In the genomic region with DNA sequence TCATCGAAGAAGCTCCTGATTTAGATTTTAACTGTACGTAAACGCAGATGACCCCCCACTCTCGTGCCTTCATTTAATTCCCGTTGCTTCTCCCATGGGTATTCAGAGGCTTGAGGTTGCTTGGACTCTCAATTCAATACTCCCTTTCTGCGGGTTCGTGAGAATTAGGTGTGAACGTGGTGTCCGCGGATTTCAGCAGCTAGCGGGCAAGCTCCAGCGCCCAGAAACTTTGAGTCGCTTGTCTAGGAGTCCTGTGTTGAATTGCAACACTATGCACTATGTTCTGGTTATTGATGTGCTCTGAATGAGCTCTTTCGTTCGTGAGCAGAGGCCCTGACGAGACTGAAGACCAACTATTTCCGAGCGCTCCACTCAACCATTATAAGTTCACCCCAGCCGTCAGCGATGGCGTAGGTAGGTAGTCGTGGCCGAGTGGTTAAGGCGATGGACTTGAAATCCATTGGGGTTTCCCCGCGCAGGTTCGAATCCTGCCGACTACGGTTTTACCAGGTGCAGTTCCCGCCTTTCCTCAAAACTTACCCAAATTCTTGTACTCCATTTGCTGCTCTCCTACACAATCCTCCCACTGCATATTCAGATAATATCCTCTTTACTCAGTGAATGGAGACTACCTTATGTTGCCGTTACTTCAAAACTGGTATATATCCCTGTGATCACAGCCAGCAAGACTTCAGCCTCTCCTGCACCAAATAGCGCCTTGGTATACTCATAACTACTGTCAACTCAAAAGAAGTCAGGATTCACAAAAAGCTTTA, we compare ENCODE assay signal across 8 cellular contexts.
DNase-seq lines count a peak whose midpoint lies in the region; ATAC-seq and TF ChIP-seq lines count a peak whose summit lies in the region.

No MANE protein-coding gene starts in this region.

- H3K27me3 ChIP-seq in adrenal gland: peaks cover 75% of the 10 kb centered on the region

- WGBS in adrenal gland, 4 donors: 9 to 17% (median 11%) methylated on average over 26 to 32 of the region's 32 CpGs

- no peak for TF ChIP-seq POLR2A in adrenal gland (IDR thresholded peaks at IDR 0.05)

- H3K27me3 Mint-ChIP-seq in brain: peaks cover 99% of the 10 kb centered on the region

- TF ChIP-seq CTCF in LNCaP clone FGC (IDR thresholded peaks at IDR 0.05; ENCODE audit: control insufficient read depth, extremely low read depth, insufficient read depth) (no peak), brain (conservative IDR thresholded peaks at IDR 0.05) (no peak), adrenal gland (IDR thresholded peaks at IDR 0.05) (no peak)

- peak; percentile 38 for DNase-seq in LNCaP clone FGC (ENCODE audit: low read depth)
- DNase-seq in non-pigmented ciliary epithelial cell (ENCODE audit: low read depth): peak; percentile 67
- no peak for DNase-seq in hypothalamus (lab: John Stamatoyannopoulos, UW)
- DNase-seq in adrenal gland: no peak
- DNase-seq in COLO668 (lab: John Stamatoyannopoulos, UW; ENCODE audit: unreplicated experiment): no peak

- H3K4me3 Mint-ChIP-seq in brain: peak overlapping the region; percentile 48 to 86 (median 80)

- H3K9me3 Mint-ChIP-seq in brain: peaks cover 0 to 44% (median 23%) of the 10 kb centered on the region in 5 experiments

- peaks cover 27% of the 10 kb centered on the region for H3K4me1 Mint-ChIP-seq in brain

- H3K27ac ChIP-seq in adrenal gland: no peak overlapping the region

- intact Hi-C loops in adrenal gland (cut with DNase I): no loop called here

- no peaks in the 10 kb centered on the region for H3K9me3 ChIP-seq in adrenal gland (replicated peaks in 1 of 3)

- ATAC-seq in GM18907 (IDR thresholded peaks at IDR 0.05; ENCODE audit: unreplicated experiment) (peak; percentile 52), HG02840 (IDR thresholded peaks at IDR 0.05; ENCODE audit: low FRiP score, unreplicated experiment) (no peak)

- no peaks in the 10 kb centered on the region for H3K36me3 Mint-ChIP-seq in brain

- H3K4me3 ChIP-seq in LNCaP clone FGC (ENCODE audit: low read depth, low read length): no peak overlapping the region
- no peak overlapping the region for H3K4me3 ChIP-seq in adrenal gland

- no peak overlapping the region for H3K27ac Mint-ChIP-seq in brain

- H3K36me3 ChIP-seq in adrenal gland (replicated peaks in 1 of 2): no peaks in the 10 kb centered on the region

- no peaks in the 10 kb centered on the region for H3K4me1 ChIP-seq in adrenal gland (replicated peaks in 1 of 2)

Comparison
In these comparisons a context has a peak if more than half of its experiments do, and no peak if none do; other contexts are left out.
1. DNase-seq: peak in LNCaP clone FGC (single experiment) and non-pigmented ciliary epithelial cell (single experiment); none in hypothalamus (0 of 51), adrenal gland (0 of 7) and COLO668 (single experiment).